Comparison of ENCODE assay signal across 1 cellular context in genomic region chr4:70993181-70994068, GRCh38.
TF ChIP-seq lines count a peak whose summit lies in the region.

Gene DCK (plus strand): TSS chr4:70993649. CDS start chr4:70993836, 187 bp downstream.

TF ChIP-seq in SK-N-SH, 30 proteins besides CTCF, POLR2A, EP300 and RAD21 (continued from another document):
- TF ChIP-seq, protein P1, sequence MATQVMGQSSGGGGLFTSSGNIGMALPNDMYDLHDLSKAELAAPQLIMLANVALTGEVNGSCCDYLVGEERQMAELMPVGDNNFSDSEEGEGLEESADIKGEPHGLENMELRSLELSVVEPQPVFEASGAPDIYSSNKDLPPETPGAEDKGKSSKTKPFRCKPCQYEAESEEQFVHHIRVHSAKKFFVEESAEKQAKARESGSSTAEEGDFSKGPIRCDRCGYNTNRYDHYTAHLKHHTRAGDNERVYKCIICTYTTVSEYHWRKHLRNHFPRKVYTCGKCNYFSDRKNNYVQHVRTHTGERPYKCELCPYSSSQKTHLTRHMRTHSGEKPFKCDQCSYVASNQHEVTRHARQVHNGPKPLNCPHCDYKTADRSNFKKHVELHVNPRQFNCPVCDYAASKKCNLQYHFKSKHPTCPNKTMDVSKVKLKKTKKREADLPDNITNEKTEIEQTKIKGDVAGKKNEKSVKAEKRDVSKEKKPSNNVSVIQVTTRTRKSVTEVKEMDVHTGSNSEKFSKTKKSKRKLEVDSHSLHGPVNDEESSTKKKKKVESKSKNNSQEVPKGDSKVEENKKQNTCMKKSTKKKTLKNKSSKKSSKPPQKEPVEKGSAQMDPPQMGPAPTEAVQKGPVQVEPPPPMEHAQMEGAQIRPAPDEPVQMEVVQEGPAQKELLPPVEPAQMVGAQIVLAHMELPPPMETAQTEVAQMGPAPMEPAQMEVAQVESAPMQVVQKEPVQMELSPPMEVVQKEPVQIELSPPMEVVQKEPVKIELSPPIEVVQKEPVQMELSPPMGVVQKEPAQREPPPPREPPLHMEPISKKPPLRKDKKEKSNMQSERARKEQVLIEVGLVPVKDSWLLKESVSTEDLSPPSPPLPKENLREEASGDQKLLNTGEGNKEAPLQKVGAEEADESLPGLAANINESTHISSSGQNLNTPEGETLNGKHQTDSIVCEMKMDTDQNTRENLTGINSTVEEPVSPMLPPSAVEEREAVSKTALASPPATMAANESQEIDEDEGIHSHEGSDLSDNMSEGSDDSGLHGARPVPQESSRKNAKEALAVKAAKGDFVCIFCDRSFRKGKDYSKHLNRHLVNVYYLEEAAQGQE (IDR thresholded peaks at IDR 0.05; ENCODE audit: low read depth, low read length), result no peak; the same call in 1 of the 2 replicates
- TF ChIP-seq GATA2 (CRISPR knock-in tag; IDR thresholded peaks at IDR 0.05) (no peak), POLR2AphosphoS5 (IDR thresholded peaks at IDR 0.05; ENCODE audit: low read depth, low read length) (peak; percentile 81), ELF1 (IDR thresholded peaks at IDR 0.05) (peak; percentile 52), RCOR1 (IDR thresholded peaks at IDR 0.05; ENCODE audit: low read length) (no peak), ZBTB33 (IDR thresholded peaks at IDR 0.05; ENCODE audit: borderline replicate concordance, low read depth) (no peak), RFX5 (IDR thresholded peaks at IDR 0.05; ENCODE audit: low read length) (no peak), RXRA (IDR thresholded peaks at IDR 0.05; ENCODE audit: borderline replicate concordance, low read depth) (peak; percentile 56; the same call in 1 of the 2 replicates)
TF ChIP-seq in SK-N-SH: peak in this region for 14.
